ENCODE assay signal across 14 cellular contexts in genomic region chr10:8473205-8473604, GRCh38.
DNase-seq lines count a peak whose midpoint lies in the region; ATAC-seq and TF ChIP-seq lines count a peak whose summit lies in the region.
"Had no signal": no experiment of that assay in that cellular context is flagged by ENCODE, and none has a peak within 500 bp of the region (broad histone marks: within the 10 kb centered on the region; RNA-seq: fewer than 3 reads in every experiment).

No MANE protein-coding gene starts in this region.

- in situ Hi-C loops in IMR-90 (cut with MboI; ENCODE audit: low sequenced_read_pairs): no loop called here

- dilution Hi-C loops in IMR-90 (cut with HindIII; ENCODE audit: low sequenced_read_pairs, unreplicated experiment): no loop called here

- H3K27me3 ChIP-seq in IMR-90 (ENCODE audit: control insufficient read depth, insufficient read depth, low read length) (no peaks in the 10 kb centered on the region), upper lobe of right lung (no peaks in the 10 kb centered on the region)
- H3K27me3 ChIP-seq: stomach had no signal

- H2BK15ac ChIP-seq in IMR-90 (ENCODE audit: low read depth, low read length): no peak overlapping the region

- H3K27me3 Mint-ChIP-seq in activated T-helper 17 cell treated with anti-CD3 and anti-CD28 coated beads, Interleukin-2, amount 50 U/mL, for 72 hours: peaks cover 16% of the 10 kb centered on the region
- H3K27me3 Mint-ChIP-seq in T-helper 2 cell treated with Interferon-gamma antibody and Interleukin-4, amounts not matched to agents 5 μg/mL and 100 μg/mL, for 36 hours (ENCODE audit: low read depth): no peaks in the 10 kb centered on the region

- H3K79me1 ChIP-seq in IMR-90 (ENCODE audit: low read depth in 1 of 2, low read length in 2 of 2): no peaks in the 10 kb centered on the region

- H3K36me3 Mint-ChIP-seq in activated T-helper 17 cell treated with anti-CD3 and anti-CD28 coated beads, Interleukin-2, amount 50 U/mL, for 72 hours (ENCODE audit: low read depth): no peaks in the 10 kb centered on the region
- peaks cover 10% of the 10 kb centered on the region for H3K36me3 Mint-ChIP-seq in T-helper 2 cell treated with Interferon-gamma antibody and Interleukin-4, amounts not matched to agents 5 μg/mL and 100 μg/mL, for 36 hours (ENCODE audit: low read depth)

- no peak overlapping the region for H4K91ac ChIP-seq in IMR-90 (ENCODE audit: insufficient read depth, low read depth, low read length)

- no peak overlapping the region for H3K14ac ChIP-seq in IMR-90 (replicated peaks; ENCODE audit: low read depth, low read length)

- peaks cover 7% of the 10 kb centered on the region for H3K9me3 Mint-ChIP-seq in activated T-helper 17 cell treated with anti-CD3 and anti-CD28 coated beads, Interleukin-2, amount 50 U/mL, for 72 hours
- peaks cover 18% of the 10 kb centered on the region for H3K9me3 Mint-ChIP-seq in T-helper 2 cell treated with Interferon-gamma antibody and Interleukin-4, amounts not matched to agents 5 μg/mL and 100 μg/mL, for 36 hours

- no peak overlapping the region for H3K9ac ChIP-seq in IMR-90 (ENCODE audit: low read depth, low read length)

- no peaks in the 10 kb centered on the region for H4K20me1 ChIP-seq in IMR-90 (ENCODE audit: insufficient read depth, low read length)

- H3K4me1 ChIP-seq in IMR-90 (ENCODE audit: control insufficient read depth, insufficient read depth, low read length): no peaks in the 10 kb centered on the region
- no peaks in the 10 kb centered on the region for H3K4me1 ChIP-seq in upper lobe of right lung
- H3K4me1 ChIP-seq: prostate gland, stomach had no signal

- POLR2A ChIA-PET in IMR-90 (lab: Charles Lee; ENCODE audit: unreplicated experiment): no interaction called here

- peak; percentile 14 for DNase-seq in stimulated activated CD4-positive, alpha-beta T cell treated with anti-CD3 and anti-CD28 coated beads, Interleukin-15, amount 100 ng/mL, for 24 hours
- no peak for DNase-seq in stimulated activated CD4-positive, alpha-beta T cell treated with anti-CD3 and anti-CD28 coated beads, Interleukin-2, amount 100 ng/mL, for 48 hours
- peak; percentile 1 for DNase-seq in IMR-90
- no peak for DNase-seq in upper lobe of right lung
- no peak for DNase-seq in T-helper 2 cell treated with Interferon-gamma antibody and Interleukin-4, amounts not matched to agents 5 μg/mL and 100 μg/mL, for 36 hours (ENCODE audit: low spot score)
- no peak for DNase-seq in NCI-H2227 (lab: John Stamatoyannopoulos, UW; ENCODE audit: unreplicated experiment)
- DNase-seq: anterior cingulate cortex; midbrain; stimulated activated CD4-positive, alpha-beta T cell treated with anti-CD3 and anti-CD28 coated beads, Interleukin-4, amount 100 ng/mL, for 1 hour; stomach had no signal

- no peaks in the 10 kb centered on the region for H3K4me1 Mint-ChIP-seq in activated T-helper 17 cell treated with anti-CD3 and anti-CD28 coated beads, Interleukin-2, amount 50 U/mL, for 72 hours
- H3K4me1 Mint-ChIP-seq in T-helper 2 cell treated with Interferon-gamma antibody and Interleukin-4, amounts not matched to agents 5 μg/mL and 100 μg/mL, for 36 hours (ENCODE audit: low read depth): peaks cover 6% of the 10 kb centered on the region

- no peak overlapping the region for H2BK20ac ChIP-seq in IMR-90 (ENCODE audit: low read depth, low read length)

- no peak overlapping the region for H2AK9ac ChIP-seq in IMR-90 (replicated peaks; ENCODE audit: low read depth, low read length, poor library complexity)

- no peak overlapping the region for H2AK5ac ChIP-seq in IMR-90 (ENCODE audit: low read depth, low read length)

- H4K8ac ChIP-seq in IMR-90 (ENCODE audit: low read depth in 2 of 2, low read length in 2 of 2): no peak overlapping the region

- H3K9me3 ChIP-seq in IMR-90 (ENCODE audit: control insufficient read depth, insufficient read depth, low read length) (peaks cover 8% of the 10 kb centered on the region; the same call in 1 of the 2 replicates), upper lobe of right lung (no peaks in the 10 kb centered on the region)
- H3K9me3 ChIP-seq: prostate gland had no signal

- no peak for ATAC-seq in IMR-90 (ENCODE audit: low read depth)
- ATAC-seq in activated T-helper 17 cell treated with anti-CD3 and anti-CD28 coated beads, Interleukin-2, amount 50 U/mL, for 72 hours (replicated peaks): peak; percentile 59
- no peak for ATAC-seq in upper lobe of right lung
- ATAC-seq in GM19467 (IDR thresholded peaks at IDR 0.05; ENCODE audit: unreplicated experiment): no peak

- no peak overlapping the region for H3K18ac ChIP-seq in IMR-90 (ENCODE audit: low read depth, low read length)

- TF ChIP-seq CTCF in IMR-90 (conservative IDR thresholded peaks at IDR 0.05; ENCODE audit: low read depth, low read length) (no peak), upper lobe of right lung (IDR thresholded peaks at IDR 0.05) (peak; percentile 26)

- H2AFZ ChIP-seq in IMR-90 (replicated peaks; ENCODE audit: low read length, poor library complexity): no peak overlapping the region

- CTCF ChIA-PET in IMR-90 (lab: Yijun Ruan, JAX): no interaction called here

- H3K4ac ChIP-seq in IMR-90 (ENCODE audit: low read depth, low read length): no peak overlapping the region

- H3K4me3 ChIP-seq in IMR-90 (ENCODE audit: insufficient read depth, low read depth, low read length): no peak overlapping the region
- H3K4me3 ChIP-seq in upper lobe of right lung: no peak overlapping the region
- H3K4me3 ChIP-seq: prostate gland, stomach had no signal

- H3K27ac ChIP-seq in IMR-90 (ENCODE audit: insufficient read depth, low read length) (no peak overlapping the region), upper lobe of right lung (no peak overlapping the region)
- H3K27ac ChIP-seq: HL-60, prostate gland, stomach had no signal

- TF ChIP-seq RAD21 in IMR-90 (IDR thresholded peaks at IDR 0.05; ENCODE audit: low read length): no peak

- no peak overlapping the region for H3K56ac ChIP-seq in IMR-90 (ENCODE audit: extremely low read depth, insufficient read depth, low read length)

- intact Hi-C loops in IMR-90 (cut with micrococcal nuclease): no loop called here
- intact Hi-C loops in upper lobe of right lung (cut with DNase I): no loop called here

- no peak overlapping the region for H3K4me2 ChIP-seq in IMR-90 (ENCODE audit: low read depth, low read length)

- H2BK120ac ChIP-seq in IMR-90 (ENCODE audit: low read depth, low read length): no peak overlapping the region

- no peak overlapping the region for H3K27ac Mint-ChIP-seq in activated T-helper 17 cell treated with anti-CD3 and anti-CD28 coated beads, Interleukin-2, amount 50 U/mL, for 72 hours
- no peak overlapping the region for H3K27ac Mint-ChIP-seq in T-helper 2 cell treated with Interferon-gamma antibody and Interleukin-4, amounts not matched to agents 5 μg/mL and 100 μg/mL, for 36 hours

- no peak overlapping the region for H3K4me3 Mint-ChIP-seq in activated T-helper 17 cell treated with anti-CD3 and anti-CD28 coated beads, Interleukin-2, amount 50 U/mL, for 72 hours
- H3K4me3 Mint-ChIP-seq in T-helper 2 cell treated with Interferon-gamma antibody and Interleukin-4, amounts not matched to agents 5 μg/mL and 100 μg/mL, for 36 hours: no peak overlapping the region

- TF ChIP-seq POLR2A in IMR-90 (IDR thresholded peaks at IDR 0.05; ENCODE audit: low read depth, low read length): no peak

- H3K9me1 ChIP-seq in IMR-90 (ENCODE audit: insufficient read depth, low read length): no peaks in the 10 kb centered on the region

- H3K23ac ChIP-seq in IMR-90 (ENCODE audit: low read depth, low read length): no peak overlapping the region

- no peaks in the 10 kb centered on the region for H3K36me3 ChIP-seq in IMR-90 (ENCODE audit: control insufficient read depth, insufficient read depth, low read length)
- H3K36me3 ChIP-seq in upper lobe of right lung: no peaks in the 10 kb centered on the region
- H3K36me3 ChIP-seq: prostate gland, stomach had no signal

- H4K5ac ChIP-seq in IMR-90 (ENCODE audit: low read depth, low read length): no peak overlapping the region

- no CpG with 5 or more reads among the region's 2 CpGs for WGBS in IMR-90 (ENCODE audit: extremely low coverage in 2 of 2, insufficient read length in 1 of 2), 2 experiments

- no peak overlapping the region for H2BK5ac ChIP-seq in IMR-90 (ENCODE audit: low read depth, low read length, poor library complexity, severe bottlenecking)

- no TSS peak for BruUV-seq in IMR-90 (replicated peaks; lab: Mats Ljungman, UMichigan)

TF ChIP-seq in IMR-90, 13 proteins besides CTCF, POLR2A, EP300 and RAD21:
- TF ChIP-seq BHLHE40 (IDR thresholded peaks at IDR 0.05; ENCODE audit: low read depth, low read length): no peak
- TF ChIP-seq NFE2L2 (IDR thresholded peaks at IDR 0.05; ENCODE audit: low read depth, low read length): no peak
- no peak for TF ChIP-seq FOS (IDR thresholded peaks at IDR 0.05; ENCODE audit: low read depth, low read length)
- no peak for TF ChIP-seq SMC3 (IDR thresholded peaks at IDR 0.05; ENCODE audit: low read depth, low read length)

Comparison
In these comparisons a context has a peak if more than half of its experiments do, and no peak if none do; other contexts are left out.
1. DNase-seq: peak in stimulated activated CD4-positive, alpha-beta T cell treated with anti-CD3 and anti-CD28 coated beads, Interleukin-15, amount 100 ng/mL, for 24 hours (single experiment) and IMR-90 (single experiment); none in stimulated activated CD4-positive, alpha-beta T cell treated with anti-CD3 and anti-CD28 coated beads, Interleukin-2, amount 100 ng/mL, for 48 hours (0 of 2), upper lobe of right lung (single experiment), T-helper 2 cell treated with Interferon-gamma antibody and Interleukin-4, amounts not matched to agents 5 μg/mL and 100 μg/mL, for 36 hours (single experiment) and NCI-H2227 (single experiment).